ENCODE assay signal across 24 cellular contexts in genomic region chr17:70691150-70691549, GRCh38.
"Had no signal": no experiment of that assay in that cellular context is flagged by ENCODE, and none has a peak within 500 bp of the region (broad histone marks: within the 10 kb centered on the region; RNA-seq: fewer than 3 reads in every experiment).

No MANE protein-coding gene starts in this region.

- H3K27me3 ChIP-seq: breast epithelium, foreskin keratinocyte, heart left ventricle, neutrophil, ovary, right lobe of liver, testis, uterus had no signal

- H3K4me1 ChIP-seq: breast epithelium, foreskin keratinocyte, heart left ventricle, testis, uterus had no signal

- H3K27ac ChIP-seq: breast epithelium, foreskin keratinocyte, heart left ventricle, neutrophil, ovary, testis, uterus had no signal

- DNase-seq: activated CD4-positive, alpha-beta memory T cell treated with anti-CD3 and anti-CD28 coated beads for 36 hours; activated CD4-positive, alpha-beta T cell treated with anti-CD3 and anti-CD28 coated beads, Interleukin-2, amount 10 ng/mL, durations not matched to agents 24 days and 14 days; activated CD4-positive, CD25-positive, alpha-beta regulatory T cell treated with anti-CD3 and anti-CD28 coated beads, Interleukin-2, amount 50 U/mL, for 72 hours; activated CD8-positive, alpha-beta memory T cell treated with anti-CD3 and anti-CD28 coated beads, Interleukin-2, amount 50 U/mL, for 48 hours; activated gamma-delta T cell treated with Interleukin-2 at 50 U/mL for 16 hours; activated naive CD4-positive, alpha-beta T cell treated with anti-CD3 and anti-CD28 coated beads, Interleukin-2, amount 50 U/mL, for 16 hours; activated T-cell treated with anti-CD3 and anti-CD28 coated beads, Interleukin-2, amount 50 U/mL, for 4 hours; amygdala; endodermal cell; foreskin keratinocyte; heart left ventricle; kidney glomerular epithelial cell; mucosa of descending colon; ovary; right lobe of liver; stimulated activated CD4-positive, alpha-beta T cell treated with anti-CD3 and anti-CD28 coated beads, Interleukin-12 subunit alpha, Interleukin-12 subunit beta, amount 100 ng/mL, for 4 hours; stimulated activated CD4-positive, alpha-beta T cell treated with anti-CD3 and anti-CD28 coated beads, Interleukin-4, amount 100 ng/mL, for 1 hour; stimulated activated naive CD8-positive, alpha-beta T cell treated with anti-CD3 and anti-CD28 coated beads, Interleukin-15, Interleukin-2, amounts not matched to agents 100 U/mL and 50 U/mL, for 24 hours; T-helper 2 cell; testis; uterus had no signal

- H3K4me3 ChIP-seq: breast epithelium, heart left ventricle, lung, mucosa of descending colon, ovary, right lobe of liver, testis, uterus had no signal

- H3K36me3 ChIP-seq: breast epithelium, heart left ventricle, neutrophil, ovary, right lobe of liver, uterus had no signal

- H3K9me3 ChIP-seq: mucosa of descending colon, neutrophil, ovary, right lobe of liver, testis, uterus had no signal
